In the genomic region with DNA sequence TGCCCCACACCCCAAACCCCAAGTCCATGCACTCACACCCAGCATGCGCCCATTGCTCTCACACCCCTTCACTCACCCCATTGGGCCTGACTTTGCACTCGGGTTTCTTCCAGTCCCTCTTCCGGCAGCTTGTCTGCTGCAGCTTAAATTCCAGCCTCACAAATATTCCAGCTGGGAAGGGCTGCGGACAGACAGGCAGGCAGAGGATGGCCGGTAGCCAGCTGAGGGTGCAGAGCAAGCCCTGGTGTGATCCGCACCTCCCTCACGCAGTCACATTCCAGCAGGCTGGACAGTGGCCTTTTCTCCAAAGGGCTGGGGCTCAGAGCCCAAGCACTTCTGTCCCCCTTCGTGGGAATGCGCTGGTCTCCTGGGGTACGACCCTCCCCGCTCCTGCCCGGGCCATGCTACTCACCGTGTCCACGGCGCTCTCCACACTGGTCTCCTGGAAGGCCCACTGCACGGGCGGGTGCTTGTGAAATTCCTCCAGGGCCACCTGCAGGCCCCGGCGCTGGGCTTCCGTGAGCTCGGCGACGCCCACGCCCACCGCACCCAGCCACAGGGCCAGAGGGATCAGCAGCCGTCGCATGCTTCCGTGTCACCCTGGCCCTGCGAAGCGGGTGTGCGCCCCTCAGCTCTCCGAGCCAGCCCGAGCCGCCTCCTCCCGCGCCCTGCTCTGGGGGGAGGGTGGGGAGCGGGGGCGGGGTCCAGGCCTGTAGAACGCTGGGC, we compare ENCODE assay signal across 9 cellular contexts. TPM values are rescaled to one million over a fixed set of nuclear protein-coding genes. Genes with fewer than 3 reads are reported as not detected.
DNase-seq lines count a peak whose midpoint lies in the region; ATAC-seq and TF ChIP-seq lines count a peak whose summit lies in the region.
"Had no signal": no experiment of that assay in that cellular context is flagged by ENCODE, and none has a peak within 500 bp of the region (broad histone marks: within the 10 kb centered on the region; RNA-seq: fewer than 3 reads in every experiment).

No MANE protein-coding gene starts in this region.

- TF ChIP-seq POLR2A in sigmoid colon (IDR thresholded peaks at IDR 0.05) = no peak

- H4K20me1 ChIP-seq in PC-3 (ENCODE audit: low read length) = no peaks in the 10 kb centered on the region

- no peak overlapping the region for H2AFZ ChIP-seq in PC-3 (ENCODE audit: low read length)

- POLR2A ChIA-PET in PC-3 (lab: Charles Lee; ENCODE audit: unreplicated experiment) = no interaction called here

- H3K4me1 ChIP-seq in ascending aorta (peaks cover 7% of the 10 kb centered on the region in 2 donors), iPS-20b (ENCODE audit: insufficient read depth, low read length) (peaks cover 23% of the 10 kb centered on the region), sigmoid colon (peaks cover 0 to 68% (median 59%) of the 10 kb centered on the region in 4 donors), PC-3 (ENCODE audit: insufficient read depth, low read length) (no peaks in the 10 kb centered on the region)

- TF ChIP-seq CTCF in ascending aorta (IDR thresholded peaks at IDR 0.05) (no peak), sigmoid colon (IDR thresholded peaks at IDR 0.05) (no peak), PC-3 (conservative IDR thresholded peaks at IDR 0.05; ENCODE audit: low read depth, low read length) (no peak)

- no peak for TF ChIP-seq EP300 in sigmoid colon (IDR thresholded peaks at IDR 0.05)

- H3K27me3 ChIP-seq in ascending aorta (no peaks in the 10 kb centered on the region), iPS-20b (ENCODE audit: insufficient read depth, low read length) (peaks cover 34% of the 10 kb centered on the region), sigmoid colon (no peaks in the 10 kb centered on the region), PC-3 (ENCODE audit: low read length) (no peaks in the 10 kb centered on the region)

- 5 to 22% methylated on average over 39 of the region's 39 CpGs for WGBS in sigmoid colon, 2 donors

- H3K9ac ChIP-seq in iPS-20b (ENCODE audit: low read depth, low read length) = peak overlapping the region; percentile 79; the same call in 1 of the 2 replicates
- H3K9ac ChIP-seq in PC-3 (ENCODE audit: low read length) = no peak overlapping the region

- H3K4me2 ChIP-seq in PC-3 (ENCODE audit: low read length) = no peak overlapping the region

- H3K9me3 ChIP-seq in ascending aorta (no peaks in the 10 kb centered on the region), iPS-20b (ENCODE audit: insufficient read depth, low read depth, low read length) (no peaks in the 10 kb centered on the region; the same call in 1 of the 2 replicates), sigmoid colon (no peaks in the 10 kb centered on the region), PC-3 (ENCODE audit: low read length) (no peaks in the 10 kb centered on the region)

- H3K27ac ChIP-seq in ascending aorta = peak overlapping the region; percentile 54 to 63
- H3K27ac ChIP-seq in iPS-20b (ENCODE audit: low read length) = no peak overlapping the region
- H3K27ac ChIP-seq in sigmoid colon = peak overlapping the region; percentile 85 to 93 (median 91)
- H3K27ac ChIP-seq in PC-3 (ENCODE audit: low read length) = no peak overlapping the region

- H3K4me3 ChIP-seq in ascending aorta (peak overlapping the region; percentile 51 to 68), iPS-20b (ENCODE audit: low read length) (peak overlapping the region; percentile 79), sigmoid colon (peak overlapping the region; percentile 70 to 76 (median 72)), PC-3 (ENCODE audit: low read length) (no peak overlapping the region)

- CTCF ChIA-PET in PC-3 (lab: Charles Lee) = no interaction called here

- no peaks in the 10 kb centered on the region for H3K79me2 ChIP-seq in PC-3 (ENCODE audit: low read length)

- no peaks in the 10 kb centered on the region for H3K9me2 ChIP-seq in PC-3 (replicated peaks; ENCODE audit: low read length)

- H3F3A ChIP-seq in PC-3 (ENCODE audit: low read length, unreplicated experiment) = no peaks in the 10 kb centered on the region

- DNase-seq in GM04503 (ENCODE audit: low read depth) (peak; percentile 8), ascending aorta (ENCODE audit: low spot score in 2 of 2) (peak in 1 of 2 donors; percentile 63), sigmoid colon (peak; percentile 79), NCI-H1417 (lab: John Stamatoyannopoulos, UW) (no peak), PC-3 (no peak), iPS-NIHi7 (ENCODE audit: extremely low spot score) (no peak)
- no peak for DNase-seq in activated naive CD4-positive, alpha-beta T cell (lab: John Stamatoyannopoulos, UW)
- DNase-seq: T-helper 1 cell had no signal

- H3K36me3 ChIP-seq in ascending aorta (no peaks in the 10 kb centered on the region), iPS-20b (ENCODE audit: insufficient read depth, low read depth, low read length) (peaks cover 39% of the 10 kb centered on the region), sigmoid colon (peaks cover 0 to 12% (median 4%) of the 10 kb centered on the region in 4 donors), PC-3 (ENCODE audit: low read depth, low read length) (no peaks in the 10 kb centered on the region)

- BruUV-seq in PC-3 (replicated peaks; lab: Mats Ljungman, UMichigan) = no TSS peak

- intact Hi-C loops in ascending aorta (cut with DNase I) = loop anchor here (2.0 to 5.0 kb wide), 2 partner anchors 29 to 67 kb away; partner anchors contain the start of gene REPIN1
- intact Hi-C loops in sigmoid colon (cut with DNase I) = loop anchor here (2.0 kb wide), 3 partner anchors 17 to 39 kb away; partner anchors contain the start of genes ACTR3C, LRRC61, REPIN1 and ZNF775
- intact Hi-C loops in PC-3 (cut with micrococcal nuclease) = no loop called here

- no peak for ATAC-seq in PC-3

RNA-seq across cellular contexts. Expression of gene RARRES2, which starts 1.2 kb away (rescaled TPM):
- total RNA-seq in ascending aorta = 144 TPM
- 100 to 1,000 TPM; 257 to 447 (median 388) TPM for total RNA-seq in sigmoid colon
- polyA plus RNA-seq in sigmoid colon = 100 to 1,000 TPM in 2 of 3 donors, 10 to 100 TPM in 1; 28.9 to 289 (median 132) TPM
- 1.6 TPM in 1 of 2 replicates, not detected in the other for total RNA-seq in PC-3 (2014; rRNA removed)

RNA-seq across cellular contexts. Expression of gene ACTR3C, which starts 16.8 kb away (rescaled TPM):
- 0.11 TPM for total RNA-seq in ascending aorta
- total RNA-seq in sigmoid colon = 10 to 100 TPM in 1 of 4 donors, 1 to 10 TPM in 3; 2.9 to 13.3 (median 8.3) TPM
- polyA plus RNA-seq in sigmoid colon = 10 to 100 TPM in 1 of 3 donors, 1 to 10 TPM in 2; 3.6 to 12.4 (median 5.3) TPM
- 7.8 and 10.8 TPM in 2 replicates for total RNA-seq in PC-3 (2014; rRNA removed)

RNA-seq across cellular contexts. Expression of gene LRRC61, which starts 17.0 kb away (rescaled TPM):
- total RNA-seq in ascending aorta (14.7 TPM), sigmoid colon (10 to 100 TPM; 10.3 to 14.0 (median 11.0) TPM), PC-3 (2014; rRNA removed) (15.1 and 16.4 TPM in 2 replicates)
- 10 to 100 TPM in 2 of 3 donors, 1 to 10 TPM in 1; 4.4 to 18.6 (median 10.8) TPM for polyA plus RNA-seq in sigmoid colon

RNA-seq across cellular contexts. Expression of gene REPIN1, which starts 28.4 kb away (rescaled TPM):
- total RNA-seq in ascending aorta (123 TPM), sigmoid colon (10 to 100 TPM; 56.3 to 63.7 (median 57.0) TPM), PC-3 (2014; rRNA removed) (124 and 153 TPM in 2 replicates)
- polyA plus RNA-seq in sigmoid colon = 100 to 1,000 TPM in 1 of 3 donors, 10 to 100 TPM in 2; 50.9 to 131 (median 52.3) TPM

RNA-seq across cellular contexts. Expression of gene ZNF775, which starts 38.9 kb away (rescaled TPM):
- total RNA-seq in ascending aorta = 17.1 TPM
- total RNA-seq in sigmoid colon = 10 to 100 TPM in 1 of 4 donors, 1 to 10 TPM in 3; 6.1 to 10.7 (median 6.9) TPM
- 1 to 10 TPM; 3.0 to 6.1 (median 5.4) TPM for polyA plus RNA-seq in sigmoid colon
- total RNA-seq in PC-3 (2014; rRNA removed) = 3.7 and 4.7 TPM in 2 replicates

Comparison
In these comparisons a context has a peak if more than half of its experiments do, and no peak if none do; other contexts are left out.
1. DNase-seq: peak in GM04503 (single experiment) and sigmoid colon (single experiment); none in NCI-H1417 (0 of 3), PC-3 (single experiment), iPS-NIHi7 (single experiment) and activated naive CD4-positive, alpha-beta T cell (0 of 4).
2. H3K27ac ChIP-seq: peak in ascending aorta (2 of 2) and sigmoid colon (4 of 4); none in iPS-20b (single experiment) and PC-3 (single experiment).
3. RNA of gene RARRES2, which starts 1.2 kb away (total RNA-seq): 257 to 447 TPM in sigmoid colon and 144 TPM in ascending aorta (single experiment); 1.6 TPM in PC-3; every median in the first group is over 10 times any median in the second.